12 cellular contexts compared by ENCODE assay signal in genomic region chr4:128322986-128323385, GRCh38. TPM values are rescaled to one million over a fixed set of nuclear protein-coding genes. Genes with fewer than 3 reads are reported as not detected.
DNase-seq lines count a peak whose midpoint lies in the region; ATAC-seq and TF ChIP-seq lines count a peak whose summit lies in the region.
"Had no signal": no experiment of that assay in that cellular context is flagged by ENCODE, and none has a peak within 500 bp of the region (broad histone marks: within the 10 kb centered on the region; RNA-seq: fewer than 3 reads in every experiment).

No MANE protein-coding gene starts in this region.

- peak; percentile 5 for DNase-seq in 8988T
- peak; percentile 53 for DNase-seq in HK-2 (ENCODE audit: unreplicated experiment)
- peak; percentile 33 for DNase-seq in SW480 (ENCODE audit: low spot score)
- peak; percentile 83 to 92 for DNase-seq in foreskin keratinocyte
- no peak for DNase-seq in stimulated activated naive CD8-positive, alpha-beta T cell treated with anti-CD3 and anti-CD28 coated beads, Interleukin-15, Interleukin-2, amounts not matched to agents 100 U/mL and 50 U/mL, for 24 hours
- no peak for DNase-seq in omental fat pad (ENCODE audit: low spot score)
- DNase-seq: activated T-cell treated with anti-CD3 and anti-CD28 coated beads, Interleukin-2, amount 50 U/mL, for 1 hour; stimulated activated CD4-positive, alpha-beta T cell treated with anti-CD3 and anti-CD28 coated beads, Interleukin-4, amount 100 ng/mL, for 24 hours had no signal

- H3K27me3 ChIP-seq in foreskin keratinocyte = no peaks in the 10 kb centered on the region
- H3K27me3 ChIP-seq: cardiac muscle cell had no signal

- ATAC-seq in foreskin keratinocyte (peak; percentile 89), HG02970 (IDR thresholded peaks at IDR 0.05; ENCODE audit: low FRiP score, unreplicated experiment) (no peak), omental fat pad (ENCODE audit: low FRiP score) (no peak), GM19023 (IDR thresholded peaks at IDR 0.05; ENCODE audit: unreplicated experiment) (no peak)
- no peak for ATAC-seq in stimulated activated naive CD8-positive, alpha-beta T cell treated with anti-CD3 and anti-CD28 coated beads, Interleukin-15, Interleukin-2, amounts not matched to agents 100 U/mL and 50 U/mL, for 24 hours
- ATAC-seq: WTC11 had no signal

- H3K4me1 ChIP-seq in foreskin keratinocyte = peaks cover 28% of the 10 kb centered on the region

- peak overlapping the region; percentile 37 for H3K27ac ChIP-seq in foreskin keratinocyte
- H3K27ac ChIP-seq: cardiac muscle cell had no signal

- TF ChIP-seq CTCF in foreskin keratinocyte (conservative IDR thresholded peaks at IDR 0.05) (no peak), omental fat pad (IDR thresholded peaks at IDR 0.05) (no peak)

RNA-seq across cellular contexts. Expression of gene PGRMC2, which starts 35.4 kb away (rescaled TPM):
- 35.8 and 38.1 TPM in 2 replicates for total RNA-seq in foreskin keratinocyte
- 54.7 and 57.7 TPM in 2 replicates for polyA plus RNA-seq in foreskin keratinocyte
- total RNA-seq in omental fat pad = 10 to 100 TPM; 34.8 to 77.4 (median 56.9) TPM

Comparison
In these comparisons a context has a peak if more than half of its experiments do, and no peak if none do; other contexts are left out.
1. DNase-seq: peak in 8988T (single experiment), HK-2 (single experiment), SW480 (single experiment) and foreskin keratinocyte (2 of 2); none in stimulated activated naive CD8-positive, alpha-beta T cell treated with anti-CD3 and anti-CD28 coated beads, Interleukin-15, Interleukin-2, amounts not matched to agents 100 U/mL and 50 U/mL, for 24 hours (single experiment) and omental fat pad (single experiment).